In the genomic region with DNA sequence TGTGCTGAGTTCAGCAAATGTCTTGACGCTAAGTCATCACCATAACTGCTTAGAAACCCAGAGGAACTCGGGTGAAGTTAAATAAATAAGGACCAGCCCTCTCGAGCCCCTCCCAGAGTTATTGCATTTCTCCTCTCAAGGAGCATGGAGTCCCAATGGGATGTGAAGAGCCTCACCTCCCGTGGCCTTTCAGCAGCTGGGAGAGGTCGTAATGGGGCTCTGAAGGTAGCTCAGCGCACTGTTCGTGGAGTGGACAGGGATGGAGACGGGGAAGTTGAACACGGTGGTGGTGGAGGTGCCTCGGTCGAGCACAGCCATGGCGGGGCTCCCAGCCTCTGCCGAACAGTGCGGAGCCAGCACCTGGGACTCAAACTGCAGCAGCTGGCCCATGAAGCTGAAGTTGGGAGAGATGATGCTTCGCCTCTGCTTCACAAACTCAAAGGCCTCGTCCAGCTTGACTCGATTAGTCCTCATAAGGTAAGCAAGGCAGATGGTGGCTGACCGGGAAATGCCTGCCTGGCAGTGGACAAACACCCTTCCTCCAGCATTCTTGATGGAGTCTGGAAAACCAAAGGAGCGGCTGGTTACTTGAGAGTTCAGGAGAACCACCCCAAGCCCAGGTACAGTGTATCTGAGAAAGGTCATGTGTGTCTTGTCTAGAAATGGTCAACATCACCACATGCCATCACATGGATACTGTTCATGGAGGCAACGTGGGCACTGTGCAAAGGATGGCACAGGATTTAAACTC, we compare ENCODE assay signal across 8 cellular contexts. TPM values are rescaled to one million over a fixed set of nuclear protein-coding genes. Genes with fewer than 3 reads are reported as not detected.
DNase-seq lines count a peak whose midpoint lies in the region; ATAC-seq, FAIRE-seq and TF ChIP-seq lines count a peak whose summit lies in the region.

No MANE protein-coding gene starts in this region.

- H3K27ac Mint-ChIP-seq in HFFc6 = peak overlapping the region; percentile 99

- 71 to 85% (median 83%) methylated on average over 18 to 20 of the region's 20 CpGs for WGBS in small intestine, 3 donors

- H3K4me1 ChIP-seq in adipocyte (ENCODE audit: control insufficient read depth, insufficient read depth, low read length) = peaks cover 40% of the 10 kb centered on the region
- H3K4me1 ChIP-seq in small intestine (ENCODE audit: control insufficient read depth in 2 of 2, insufficient read depth in 1 of 2, low read depth in 1 of 2, low read length in 1 of 2) = peaks cover 2 to 6% of the 10 kb centered on the region in 2 donors

- TF ChIP-seq CTCF in HFFc6 (IDR thresholded peaks at IDR 0.05) = no peak

- H3K9me3 ChIP-seq in adipocyte (ENCODE audit: control insufficient read depth, low read length) (no peaks in the 10 kb centered on the region), small intestine (ENCODE audit: control insufficient read depth, low read depth) (no peaks in the 10 kb centered on the region)

- peaks cover 71% of the 10 kb centered on the region for H3K27me3 Mint-ChIP-seq in HFFc6 (ENCODE audit: insufficient read depth)

- ATAC-seq in GM21529 (IDR thresholded peaks at IDR 0.05; ENCODE audit: unreplicated experiment) (no peak), HG03520 (IDR thresholded peaks at IDR 0.05; ENCODE audit: unreplicated experiment) (no peak)

- H3K36me3 Mint-ChIP-seq in HFFc6 (ENCODE audit: low read depth) = peaks cover 54% of the 10 kb centered on the region

- peak overlapping the region; percentile 98 for H3K9ac ChIP-seq in adipocyte (ENCODE audit: low read length)

- FAIRE-seq in small intestine (lab: Jason Lieb, UNC) = no peak

- peaks cover 66% of the 10 kb centered on the region for H3K4me1 Mint-ChIP-seq in HFFc6 (ENCODE audit: low read depth)

- H3K4me3 Mint-ChIP-seq in HFFc6 = peak overlapping the region; percentile 99

- peak overlapping the region; percentile 98 to 99 for H3K27ac ChIP-seq in small intestine (ENCODE audit: low read depth in 1 of 2, low read length in 1 of 2)

- peaks cover 63% of the 10 kb centered on the region for H3K9me3 Mint-ChIP-seq in HFFc6

- H3K4me3 ChIP-seq in adipocyte (ENCODE audit: low read length) (peak overlapping the region; percentile 96), small intestine (ENCODE audit: low read depth in 1 of 2, low read length in 2 of 2) (peak overlapping the region; percentile 70 to 86)

- H3K36me3 ChIP-seq in adipocyte (ENCODE audit: control insufficient read depth, insufficient read depth, low read length, severe bottlenecking) = peaks cover 34% of the 10 kb centered on the region
- peaks cover 5 to 18% of the 10 kb centered on the region in 2 donors for H3K36me3 ChIP-seq in small intestine (ENCODE audit: control insufficient read depth in 2 of 2, insufficient read depth in 2 of 2, low read length in 2 of 2)

- H3K27me3 ChIP-seq in adipocyte (replicated peaks; ENCODE audit: control insufficient read depth, insufficient read depth, low read length) (no peaks in the 10 kb centered on the region), small intestine (ENCODE audit: control insufficient read depth in 2 of 2, insufficient read depth in 2 of 2, low read length in 2 of 2) (no peaks in the 10 kb centered on the region)

- DNase-seq in HFFc6 = peak; percentile 71
- DNase-seq in adipocyte (ENCODE audit: low read depth) = peak; percentile 56
- peak; percentile 36 for DNase-seq in hepatic stellate cell (ENCODE audit: low spot score)
- DNase-seq in small intestine = peak; percentile 46
- no peak for DNase-seq in NK-92 treated with Interleukin-12 subunit alpha and Interleukin-12 subunit beta, amount 100 ng/mL, for 24 hours (lab: John Stamatoyannopoulos, UW)
- DNase-seq in 8988T = no peak

RNA-seq across cellular contexts. Expression of a gene that starts 2.2 kb away (rescaled TPM):
- 100 to 1,000 TPM; 213 to 319 (median 307) TPM for total RNA-seq in HFFc6 (2021; fragmentation: NEBNext Ultra II Directional; extraction: Animal tissue kit (Norgen Biotek cat#: 25700))
- polyA plus RNA-seq in small intestine = 100 to 1,000 TPM in 1 of 3 donors, 10 to 100 TPM in 2; 64.4 to 216 (median 65.4) TPM

Comparison
In these comparisons a context has a peak if more than half of its experiments do, and no peak if none do; other contexts are left out.
1. DNase-seq: peak in HFFc6 (single experiment), adipocyte (single experiment), hepatic stellate cell (single experiment) and small intestine (single experiment); none in NK-92 treated with Interleukin-12 subunit alpha and Interleukin-12 subunit beta, amount 100 ng/mL, for 24 hours (single experiment) and 8988T (single experiment).